19 cellular contexts compared by ENCODE assay signal in the genomic region with DNA sequence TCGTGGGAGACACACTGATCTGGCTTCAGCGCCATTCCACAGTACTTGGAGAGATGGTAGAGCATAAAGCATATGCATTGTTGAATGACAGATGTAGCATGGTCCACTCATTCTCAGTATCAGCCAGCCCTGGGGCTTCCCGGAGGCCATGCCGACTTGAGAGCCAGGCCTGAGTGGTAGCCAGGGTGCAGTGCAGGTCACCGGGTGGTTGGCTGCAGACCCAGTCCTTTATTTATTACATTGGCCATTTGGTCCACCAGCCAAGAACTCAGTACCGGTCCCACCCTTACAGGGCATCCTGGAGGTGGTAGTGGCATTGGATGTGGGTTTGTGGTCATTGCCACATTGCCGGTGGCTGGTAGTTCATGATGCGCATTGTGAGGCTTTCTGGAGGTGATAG.
DNase-seq lines count a peak whose midpoint lies in the region; TF ChIP-seq lines count a peak whose summit lies in the region.
"Had no signal": no experiment of that assay in that cellular context is flagged by ENCODE, and none has a peak within 500 bp of the region (broad histone marks: within the 10 kb centered on the region; RNA-seq: fewer than 3 reads in every experiment).

No MANE protein-coding gene starts in this region.

- intact Hi-C loops in CD14-positive monocyte (cut with micrococcal nuclease) (no loop called here), sigmoid colon (cut with DNase I) (no loop called here)

- H3K27ac ChIP-seq in sigmoid colon, result no peak overlapping the region
- H3K27ac ChIP-seq: BLaER1, PC-9, RWPE1 had no signal

- H3K9me3 ChIP-seq in sigmoid colon, result no peaks in the 10 kb centered on the region
- H3K9me3 ChIP-seq: MG63 had no signal

- H3K4me3 Mint-ChIP-seq in CD14-positive monocyte, result no peak overlapping the region
- H3K4me3 Mint-ChIP-seq in endothelial cell (ENCODE audit: unreplicated experiment), result peak overlapping the region; percentile 37
- H3K4me3 Mint-ChIP-seq in nephron progenitor cell, result no peak overlapping the region
- H3K4me3 Mint-ChIP-seq: CD4-positive, alpha-beta T cell had no signal

- peaks cover 8 to 27% (median 16%) of the 10 kb centered on the region in 7 donors for H3K9me3 Mint-ChIP-seq in CD14-positive monocyte
- H3K9me3 Mint-ChIP-seq in endothelial cell (ENCODE audit: unreplicated experiment), result peaks cover 5% of the 10 kb centered on the region
- H3K9me3 Mint-ChIP-seq in nephron progenitor cell, result peaks cover 28% of the 10 kb centered on the region
- H3K9me3 Mint-ChIP-seq: CD4-positive, alpha-beta T cell had no signal

- no peak overlapping the region for H3K4me3 ChIP-seq in sigmoid colon
- H3K4me3 ChIP-seq: BLaER1, MG63, PC-9 had no signal

- no peaks in the 10 kb centered on the region for H3K27me3 ChIP-seq in sigmoid colon
- H3K27me3 ChIP-seq: BLaER1, MG63 had no signal

- H3K27me3 Mint-ChIP-seq in CD14-positive monocyte (ENCODE audit: low read depth in 3 of 3) (peaks cover 0 to 2% (median 0%) of the 10 kb centered on the region in 3 donors), endothelial cell (ENCODE audit: unreplicated experiment) (peaks cover 15% of the 10 kb centered on the region), nephron progenitor cell (ENCODE audit: low read depth, poor library complexity) (peaks cover 21% of the 10 kb centered on the region)

- H3K36me3 Mint-ChIP-seq in CD14-positive monocyte (no peaks in the 10 kb centered on the region), endothelial cell (ENCODE audit: low read depth, unreplicated experiment) (peaks cover 4% of the 10 kb centered on the region), nephron progenitor cell (ENCODE audit: low read depth) (no peaks in the 10 kb centered on the region)

- H3K4me1 Mint-ChIP-seq in CD14-positive monocyte, result no peaks in the 10 kb centered on the region
- no peaks in the 10 kb centered on the region for H3K4me1 Mint-ChIP-seq in endothelial cell (ENCODE audit: unreplicated experiment)
- H3K4me1 Mint-ChIP-seq in nephron progenitor cell, result no peaks in the 10 kb centered on the region

- H3K27ac Mint-ChIP-seq in CD14-positive monocyte (no peak overlapping the region), endothelial cell (ENCODE audit: unreplicated experiment) (no peak overlapping the region), nephron progenitor cell (no peak overlapping the region)
- H3K27ac Mint-ChIP-seq: CD4-positive, alpha-beta T cell had no signal

- no peak for TF ChIP-seq CTCF in CD14-positive monocyte (IDR thresholded peaks at IDR 0.05)
- TF ChIP-seq CTCF in endothelial cell (IDR thresholded peaks at IDR 0.05; ENCODE audit: unreplicated experiment), result no peak
- TF ChIP-seq CTCF in sigmoid colon (IDR thresholded peaks at IDR 0.05), result no peak
- TF ChIP-seq CTCF in nephron progenitor cell (IDR thresholded peaks at IDR 0.05), result no peak

- TF ChIP-seq POLR2A in sigmoid colon (IDR thresholded peaks at IDR 0.05), result no peak

- H3K36me3 ChIP-seq in sigmoid colon, result no peaks in the 10 kb centered on the region
- H3K36me3 ChIP-seq: BLaER1, MG63 had no signal

- WGBS in sigmoid colon, 2 donors, result 92 to 94% methylated on average over 8 of the region's 8 CpGs

- DNase-seq in activated effector memory CD4-positive, alpha-beta T cell treated with anti-CD3 and anti-CD28 coated beads, Interleukin-2, amount 50 U/mL, for 16 hours, result peak; percentile 31
- DNase-seq in activated effector memory CD4-positive, alpha-beta T cell treated with Interleukin-2 at 50 U/mL for 16 hours, result no peak
- DNase-seq in CD14-positive monocyte (ENCODE audit: low spot score) (peak; percentile 32), endothelial cell (ENCODE audit: low spot score) (no peak), sigmoid colon (peak; percentile 42), NCI-H446 treated with DMSO at 0.1 percent for 48 hours (lab: John Stamatoyannopoulos, UW) (no peak), RPMI8226 (no peak), nephron progenitor cell (no peak)
- DNase-seq: 8988T, H7, KBM-7, MG63, NCI-H446, NCI-H526, PC-9, SHP77 treated with DMSO at 0.1 percent for 48 hours had no signal

- H3K4me1 ChIP-seq in sigmoid colon, result no peaks in the 10 kb centered on the region
- H3K4me1 ChIP-seq: BLaER1 had no signal

- no peak for TF ChIP-seq EP300 in sigmoid colon (IDR thresholded peaks at IDR 0.05)

Comparison
In these comparisons a context has a peak if more than half of its experiments do, and no peak if none do; other contexts are left out.
1. DNase-seq: peak in activated effector memory CD4-positive, alpha-beta T cell treated with anti-CD3 and anti-CD28 coated beads, Interleukin-2, amount 50 U/mL, for 16 hours (single experiment), CD14-positive monocyte (single experiment) and sigmoid colon (single experiment); none in activated effector memory CD4-positive, alpha-beta T cell treated with Interleukin-2 at 50 U/mL for 16 hours (single experiment), endothelial cell (single experiment), NCI-H446 treated with DMSO at 0.1 percent for 48 hours (single experiment), RPMI8226 (single experiment) and nephron progenitor cell (single experiment).